In genomic region chr16:78251115-78251514, GRCh38 we compare ENCODE assay signal across 20 cellular contexts.
DNase-seq lines count a peak whose midpoint lies in the region; ATAC-seq and TF ChIP-seq lines count a peak whose summit lies in the region.
"Had no signal": no experiment of that assay in that cellular context is flagged by ENCODE, and none has a peak within 500 bp of the region (broad histone marks: within the 10 kb centered on the region; RNA-seq: fewer than 3 reads in every experiment).

No MANE protein-coding gene starts in this region.

- H4K91ac ChIP-seq in mesenchymal stem cell (ENCODE audit: low read length), result no peak overlapping the region

- H3K9me3 ChIP-seq in Caco-2, result no peaks in the 10 kb centered on the region
- no peaks in the 10 kb centered on the region for H3K9me3 ChIP-seq in hepatocyte (ENCODE audit: low read depth)
- no peaks in the 10 kb centered on the region for H3K9me3 ChIP-seq in mesenchymal stem cell (ENCODE audit: control insufficient read depth, low read length)
- H3K9me3 ChIP-seq: BE2C, BLaER1 had no signal

- H3K4ac ChIP-seq in mesenchymal stem cell (ENCODE audit: low read depth in 1 of 2, low read length in 2 of 2), result no peak overlapping the region

- no peak overlapping the region for H2BK120ac ChIP-seq in mesenchymal stem cell (ENCODE audit: low read depth, low read length)

- H3K18ac ChIP-seq in mesenchymal stem cell (ENCODE audit: low read depth in 1 of 2, low read length in 2 of 2), result no peak overlapping the region

- BruUV-seq in Caco-2 (replicated peaks; lab: Mats Ljungman, UMichigan), result no TSS peak

- H3K4me1 Mint-ChIP-seq in Caco-2 (ENCODE audit: low read depth, unreplicated experiment), result peaks cover 56% of the 10 kb centered on the region
- H3K4me1 Mint-ChIP-seq in GM23338, result peaks cover 14% of the 10 kb centered on the region
- H3K4me1 Mint-ChIP-seq: CD4-positive, CD25-positive, alpha-beta regulatory T cell had no signal

- intact Hi-C loops in Caco-2 (cut with micrococcal nuclease; ENCODE audit: unreplicated experiment), result no loop called here

- peak overlapping the region; percentile 29 for H3K27ac Mint-ChIP-seq in Caco-2 (ENCODE audit: unreplicated experiment)
- H3K27ac Mint-ChIP-seq in GM23338, result no peak overlapping the region
- H3K27ac Mint-ChIP-seq: CD14-positive monocyte; CD4-positive, alpha-beta memory T cell; CD4-positive, CD25-positive, alpha-beta regulatory T cell; CD8-positive, alpha-beta memory T cell had no signal

- H3K36me3 ChIP-seq in Caco-2 (ENCODE audit: control insufficient read depth, insufficient read depth, low read length) (no peaks in the 10 kb centered on the region; the same call in 1 of the 2 replicates), hepatocyte (replicated peaks; ENCODE audit: insufficient read depth, low read depth) (no peaks in the 10 kb centered on the region), mesenchymal stem cell (ENCODE audit: control insufficient read depth in 1 of 2, insufficient read depth in 2 of 2, low read depth in 1 of 2, low read length in 2 of 2) (no peaks in the 10 kb centered on the region), GM23338 (ENCODE audit: insufficient read depth) (no peaks in the 10 kb centered on the region)
- H3K36me3 ChIP-seq: BE2C, BLaER1 had no signal

- H3K4me3 Mint-ChIP-seq in Caco-2 (ENCODE audit: unreplicated experiment), result no peak overlapping the region
- no peak overlapping the region for H3K4me3 Mint-ChIP-seq in GM23338
- H3K4me3 Mint-ChIP-seq: CD14-positive monocyte; CD4-positive, alpha-beta memory T cell; CD4-positive, CD25-positive, alpha-beta regulatory T cell; CD8-positive, alpha-beta memory T cell had no signal

- H4K20me1 ChIP-seq in hepatocyte (ENCODE audit: insufficient read depth, poor library complexity, severe bottlenecking) (no peaks in the 10 kb centered on the region), GM23338 (replicated peaks; ENCODE audit: insufficient read depth) (no peaks in the 10 kb centered on the region)
- H4K20me1 ChIP-seq: BLaER1 had no signal

- DNase-seq in Caco-2, result no peak
- no peak for DNase-seq in hepatocyte (ENCODE audit: low spot score)
- no peak for DNase-seq in mesenchymal stem cell
- DNase-seq in GM23338 (ENCODE audit: low spot score), result no peak
- DNase-seq in EL, result no peak
- DNase-seq: 8988T; ACHN; BE2C; C1 segment of cervical spinal cord; Calu3; CD4-positive, alpha-beta memory T cell; CD4-positive, CD25-positive, alpha-beta regulatory T cell; CD8-positive, alpha-beta memory T cell; COR-L47; DMS79 treated with DMSO at 0.1 percent for 48 hours; GDM1 had no signal

- H3K79me2 ChIP-seq in hepatocyte, result no peaks in the 10 kb centered on the region
- H3K79me2 ChIP-seq in GM23338 (replicated peaks; ENCODE audit: insufficient read depth), result no peaks in the 10 kb centered on the region

- no peak overlapping the region for H4K8ac ChIP-seq in mesenchymal stem cell (ENCODE audit: low read length)

- H3K14ac ChIP-seq in mesenchymal stem cell (ENCODE audit: low read length in 2 of 2), result no peak overlapping the region

- no peak overlapping the region for H3K9ac ChIP-seq in mesenchymal stem cell (ENCODE audit: low read length)
- H3K9ac ChIP-seq: BLaER1 had no signal

- H3K9me3 Mint-ChIP-seq in Caco-2 (ENCODE audit: unreplicated experiment), result peaks cover 25% of the 10 kb centered on the region
- no peaks in the 10 kb centered on the region; the same call in 2 of the 3 replicates for H3K9me3 Mint-ChIP-seq in GM23338
- H3K9me3 Mint-ChIP-seq: CD14-positive monocyte; CD4-positive, CD25-positive, alpha-beta regulatory T cell had no signal

- no peaks in the 10 kb centered on the region for H3K9me2 ChIP-seq in hepatocyte (replicated peaks; ENCODE audit: insufficient read depth)
- no peaks in the 10 kb centered on the region for H3K9me2 ChIP-seq in GM23338 (ENCODE audit: insufficient read depth)

- H2AK5ac ChIP-seq in mesenchymal stem cell (ENCODE audit: low read length, severe bottlenecking), result peak overlapping the region; percentile 57

- H3K23ac ChIP-seq in mesenchymal stem cell (ENCODE audit: low read length in 2 of 2), result no peak overlapping the region

- peaks cover 45% of the 10 kb centered on the region for H3K4me1 ChIP-seq in Caco-2
- peaks cover 23% of the 10 kb centered on the region for H3K4me1 ChIP-seq in hepatocyte (ENCODE audit: insufficient read depth)
- peaks cover 10% of the 10 kb centered on the region for H3K4me1 ChIP-seq in mesenchymal stem cell (ENCODE audit: control insufficient read depth, insufficient read depth, low read depth, low read length)
- H3K4me1 ChIP-seq in GM23338 (ENCODE audit: insufficient read depth), result no peaks in the 10 kb centered on the region
- H3K4me1 ChIP-seq: BE2C had no signal

- POLR2A ChIA-PET in Caco-2 (lab: Charles Lee), result no interaction called here

- no peak overlapping the region for H3K4me2 ChIP-seq in hepatocyte
- H3K4me2 ChIP-seq in mesenchymal stem cell (ENCODE audit: low read length, poor library complexity, severe bottlenecking), result no peak overlapping the region
- no peak overlapping the region for H3K4me2 ChIP-seq in GM23338
- H3K4me2 ChIP-seq: BLaER1 had no signal

- H2AFZ ChIP-seq in hepatocyte (no peak overlapping the region), mesenchymal stem cell (ENCODE audit: low read depth, low read length) (no peak overlapping the region), GM23338 (no peak overlapping the region)

- H3K27ac ChIP-seq in hepatocyte (peak overlapping the region; percentile 4), mesenchymal stem cell (ENCODE audit: low read length, poor library complexity, severe bottlenecking) (no peak overlapping the region), GM23338 (ENCODE audit: low read depth) (no peak overlapping the region)
- H3K27ac ChIP-seq: BLaER1 had no signal

- 93% methylated on average over 5 of the region's 5 CpGs for WGBS in hepatocyte (ENCODE audit: low lambda C conversion rate, missing lambda C conversion rate)
- WGBS in mesenchymal stem cell, result 94% methylated on average over 5 of the region's 5 CpGs

- peaks cover 7% of the 10 kb centered on the region for H3K79me1 ChIP-seq in mesenchymal stem cell (replicated peaks; ENCODE audit: low read length, poor library complexity, severe bottlenecking)

- ATAC-seq in GM23338 (no peak), HG03342 (IDR thresholded peaks at IDR 0.05; ENCODE audit: unreplicated experiment) (no peak)
- ATAC-seq: GM12878 had no signal

- H3K36me3 Mint-ChIP-seq in Caco-2 (ENCODE audit: insufficient read depth, unreplicated experiment) (peaks cover 1% of the 10 kb centered on the region), GM23338 (ENCODE audit: low read depth) (no peaks in the 10 kb centered on the region)
- H3K36me3 Mint-ChIP-seq: CD14-positive monocyte had no signal

- H3K27me3 Mint-ChIP-seq in Caco-2 (ENCODE audit: insufficient read depth, unreplicated experiment), result no peaks in the 10 kb centered on the region
- no peaks in the 10 kb centered on the region for H3K27me3 Mint-ChIP-seq in GM23338 (ENCODE audit: insufficient read depth, low read depth, poor library complexity)
- H3K27me3 Mint-ChIP-seq: CD4-positive, alpha-beta memory T cell; CD4-positive, CD25-positive, alpha-beta regulatory T cell; CD8-positive, alpha-beta memory T cell had no signal

- CTCF ChIA-PET in Caco-2 (lab: Charles Lee), result no interaction called here

- H3K27me3 ChIP-seq in Caco-2 (replicated peaks; ENCODE audit: control insufficient read depth, insufficient read depth, low read length) (no peaks in the 10 kb centered on the region), hepatocyte (no peaks in the 10 kb centered on the region), mesenchymal stem cell (ENCODE audit: control insufficient read depth in 1 of 2, insufficient read depth in 1 of 2, low read length in 2 of 2) (no peaks in the 10 kb centered on the region), GM23338 (ENCODE audit: insufficient read depth) (no peaks in the 10 kb centered on the region)
- H3K27me3 ChIP-seq: BE2C, BLaER1 had no signal

- TF ChIP-seq CTCF in Caco-2 (IDR thresholded peaks at IDR 0.05; ENCODE audit: insufficient read depth in 1 of 2, low read depth in 1 of 2, low read length in 1 of 2, severe bottlenecking in 1 of 2, unreplicated experiment in 1 of 2) (no peak), hepatocyte (IDR thresholded peaks at IDR 0.05; ENCODE audit: poor library complexity) (no peak), GM23338 (conservative IDR thresholded peaks at IDR 0.05; ENCODE audit: low read depth in 2 of 2) (no peak)

- H3K4me3 ChIP-seq in Caco-2 (ENCODE audit: low read depth, low read length) (no peak overlapping the region), hepatocyte (no peak overlapping the region), mesenchymal stem cell (ENCODE audit: insufficient read depth in 1 of 2, low read depth in 1 of 2, low read length in 2 of 2) (no peak overlapping the region), GM23338 (no peak overlapping the region)
- H3K4me3 ChIP-seq: BLaER1, GM12878 had no signal

- no peaks in the 10 kb centered on the region for H3F3A ChIP-seq in GM23338 (replicated peaks; ENCODE audit: low read depth)

- no peak overlapping the region for H2BK5ac ChIP-seq in mesenchymal stem cell (ENCODE audit: low read depth, low read length, poor library complexity, severe bottlenecking)

- H2BK12ac ChIP-seq in mesenchymal stem cell (ENCODE audit: low read length in 2 of 2), result no peak overlapping the region

- no peak overlapping the region for H2BK15ac ChIP-seq in mesenchymal stem cell (ENCODE audit: low read depth, poor library complexity, severe bottlenecking)

TF ChIP-seq in GM23338, 12 proteins besides CTCF, POLR2A, EP300 and RAD21 (continues in another document):
- TF ChIP-seq STAT1 (IDR thresholded peaks at IDR 0.05; ENCODE audit: unreplicated experiment), result no peak
- TF ChIP-seq EZH2 (IDR thresholded peaks at IDR 0.05; ENCODE audit: low read depth, unreplicated experiment), result no peak
- no peak for TF ChIP-seq ZNF331 (CRISPR knock-in tag; IDR thresholded peaks at IDR 0.05; ENCODE audit: low read depth)
- no peak for TF ChIP-seq CREB1 (CRISPR knock-in tag; IDR thresholded peaks at IDR 0.05; ENCODE audit: low read depth)
